8 cellular contexts compared by ENCODE assay signal in the genomic region with DNA sequence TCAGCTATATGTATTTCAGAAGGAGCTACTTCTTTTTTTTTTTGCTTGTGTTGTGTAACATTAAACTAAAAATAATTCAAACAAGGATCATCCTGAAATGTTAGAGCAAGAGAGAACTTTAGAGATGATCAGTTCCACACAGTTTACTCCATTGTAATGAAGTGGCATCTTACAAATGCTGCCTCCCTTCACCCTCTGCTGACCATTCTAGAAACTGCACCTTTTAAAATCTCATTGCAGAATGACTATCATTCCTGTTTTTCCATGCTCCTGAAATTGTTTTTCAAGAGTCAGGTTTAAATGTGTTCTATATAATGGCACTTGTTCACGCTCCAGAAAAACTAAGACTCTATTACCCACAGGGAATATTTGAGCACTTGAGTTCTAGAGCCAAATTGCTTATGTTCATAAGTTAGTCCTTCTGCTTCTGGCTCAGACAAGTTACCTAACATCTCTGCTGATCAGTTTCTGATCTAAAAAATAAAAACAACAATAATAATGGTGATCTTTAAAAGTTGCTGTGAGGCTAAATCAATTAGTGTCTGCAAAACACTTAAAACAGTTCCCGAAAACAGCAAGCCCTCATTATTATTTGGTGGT. TPM values are rescaled to one million over a fixed set of nuclear protein-coding genes. Genes with fewer than 3 reads are reported as not detected.
DNase-seq lines count a peak whose midpoint lies in the region; ATAC-seq and TF ChIP-seq lines count a peak whose summit lies in the region.

No MANE protein-coding gene starts in this region.

- no peak overlapping the region for H3K4me3 Mint-ChIP-seq in activated T-cell treated with anti-CD3 and anti-CD28 coated beads, Interleukin-2, amount 50 U/mL, for 72 hours

- H3K9me3 Mint-ChIP-seq in activated T-cell treated with anti-CD3 and anti-CD28 coated beads, Interleukin-2, amount 50 U/mL, for 72 hours, result no peaks in the 10 kb centered on the region

- H3K4me3 ChIP-seq in cardiac fibroblast (replicated peaks in 1 of 2; ENCODE audit: low read depth in 2 of 2, low read length in 2 of 2), result no peak overlapping the region

- ATAC-seq in Right ventricle myocardium superior (ENCODE audit: poor library complexity), result peak; percentile 55
- ATAC-seq in left ventricle myocardium superior, result no peak
- ATAC-seq in HG02610 (IDR thresholded peaks at IDR 0.05; ENCODE audit: unreplicated experiment), result peak; percentile 80
- ATAC-seq in GM18505 (IDR thresholded peaks at IDR 0.05; ENCODE audit: unreplicated experiment), result no peak
- no peak for ATAC-seq in activated T-cell treated with anti-CD3 and anti-CD28 coated beads, Interleukin-2, amount 50 U/mL, for 72 hours (replicated peaks in 1 of 2)

- H3K4me1 Mint-ChIP-seq in activated T-cell treated with anti-CD3 and anti-CD28 coated beads, Interleukin-2, amount 50 U/mL, for 72 hours (ENCODE audit: low read depth), result no peaks in the 10 kb centered on the region

- no peak for DNase-seq in Right ventricle myocardium superior
- DNase-seq in left ventricle myocardium superior, result no peak
- peak; percentile 67 for DNase-seq in NCI-H345 treated with DMSO at 0.1 percent for 48 hours (lab: John Stamatoyannopoulos, UW; ENCODE audit: unreplicated experiment)
- peak; percentile 58 to 62 for DNase-seq in cardiac fibroblast (ENCODE audit: low read depth in 2 of 2)
- DNase-seq in medulla oblongata (ENCODE audit: extremely low spot score), result peak; percentile 61
- DNase-seq in activated T-cell treated with anti-CD3 and anti-CD28 coated beads, Interleukin-2, amount 50 U/mL, for 72 hours, result no peak

- no peak for TF ChIP-seq POLR2A in GM18505 (IDR thresholded peaks at IDR 0.05; ENCODE audit: borderline replicate concordance, extremely low read depth, insufficient read depth, insufficient read length)

- no peaks in the 10 kb centered on the region for H3K27me3 Mint-ChIP-seq in activated T-cell treated with anti-CD3 and anti-CD28 coated beads, Interleukin-2, amount 50 U/mL, for 72 hours (ENCODE audit: low read depth)

- no peak overlapping the region for H3K27ac Mint-ChIP-seq in activated T-cell treated with anti-CD3 and anti-CD28 coated beads, Interleukin-2, amount 50 U/mL, for 72 hours

- peak; percentile 75 for TF ChIP-seq CTCF in cardiac fibroblast (IDR thresholded peaks at IDR 0.05; ENCODE audit: low read depth, low read length)

- intact Hi-C loops in Right ventricle myocardium superior (cut with DNase I), result no loop called here
- intact Hi-C loops in left ventricle myocardium superior (cut with micrococcal nuclease), result no loop called here

- no peaks in the 10 kb centered on the region for H3K36me3 Mint-ChIP-seq in activated T-cell treated with anti-CD3 and anti-CD28 coated beads, Interleukin-2, amount 50 U/mL, for 72 hours (ENCODE audit: insufficient read depth in 2 of 2)

RNA-seq across cellular contexts. Expression of a gene that starts 21.5 kb away (rescaled TPM):
- total RNA-seq in Right ventricle myocardium superior (0.62 TPM), left ventricle myocardium superior (0.27 TPM)
- under 1 TPM in 1 of 2 donors, not detected in 1; 0.70 TPM for total RNA-seq in activated T-cell treated with anti-CD3 and anti-CD28 coated beads, Interleukin-2, amount 50 U/mL, for 72 hours

Comparison
In these comparisons a context has a peak if more than half of its experiments do, and no peak if none do; other contexts are left out.
1. ATAC-seq: peak in Right ventricle myocardium superior (single experiment) and HG02610 (single experiment); none in left ventricle myocardium superior (single experiment), GM18505 (single experiment) and activated T-cell treated with anti-CD3 and anti-CD28 coated beads, Interleukin-2, amount 50 U/mL, for 72 hours (0 of 2).
2. DNase-seq: peak in NCI-H345 treated with DMSO at 0.1 percent for 48 hours (single experiment), cardiac fibroblast (2 of 2) and medulla oblongata (single experiment); none in Right ventricle myocardium superior (single experiment), left ventricle myocardium superior (single experiment) and activated T-cell treated with anti-CD3 and anti-CD28 coated beads, Interleukin-2, amount 50 U/mL, for 72 hours (0 of 2).